Comparison of ENCODE assay signal across 1 cellular context in genomic region chr14:61761959-61762786, GRCh38.
TF ChIP-seq lines count a peak whose summit lies in the region.

A gene with protein sequence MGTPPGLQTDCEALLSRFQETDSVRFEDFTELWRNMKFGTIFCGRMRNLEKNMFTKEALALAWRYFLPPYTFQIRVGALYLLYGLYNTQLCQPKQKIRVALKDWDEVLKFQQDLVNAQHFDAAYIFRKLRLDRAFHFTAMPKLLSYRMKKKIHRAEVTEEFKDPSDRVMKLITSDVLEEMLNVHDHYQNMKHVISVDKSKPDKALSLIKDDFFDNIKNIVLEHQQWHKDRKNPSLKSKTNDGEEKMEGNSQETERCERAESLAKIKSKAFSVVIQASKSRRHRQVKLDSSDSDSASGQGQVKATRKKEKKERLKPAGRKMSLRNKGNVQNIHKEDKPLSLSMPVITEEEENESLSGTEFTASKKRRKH (plus strand): TSS chr14:61762420. CDS start chr14:61762461, 41 bp downstream.

TF ChIP-seq in HEK293, 187 proteins besides CTCF, POLR2A, EP300 and RAD21 (continued from another document):
- TF ChIP-seq, protein P1, sequence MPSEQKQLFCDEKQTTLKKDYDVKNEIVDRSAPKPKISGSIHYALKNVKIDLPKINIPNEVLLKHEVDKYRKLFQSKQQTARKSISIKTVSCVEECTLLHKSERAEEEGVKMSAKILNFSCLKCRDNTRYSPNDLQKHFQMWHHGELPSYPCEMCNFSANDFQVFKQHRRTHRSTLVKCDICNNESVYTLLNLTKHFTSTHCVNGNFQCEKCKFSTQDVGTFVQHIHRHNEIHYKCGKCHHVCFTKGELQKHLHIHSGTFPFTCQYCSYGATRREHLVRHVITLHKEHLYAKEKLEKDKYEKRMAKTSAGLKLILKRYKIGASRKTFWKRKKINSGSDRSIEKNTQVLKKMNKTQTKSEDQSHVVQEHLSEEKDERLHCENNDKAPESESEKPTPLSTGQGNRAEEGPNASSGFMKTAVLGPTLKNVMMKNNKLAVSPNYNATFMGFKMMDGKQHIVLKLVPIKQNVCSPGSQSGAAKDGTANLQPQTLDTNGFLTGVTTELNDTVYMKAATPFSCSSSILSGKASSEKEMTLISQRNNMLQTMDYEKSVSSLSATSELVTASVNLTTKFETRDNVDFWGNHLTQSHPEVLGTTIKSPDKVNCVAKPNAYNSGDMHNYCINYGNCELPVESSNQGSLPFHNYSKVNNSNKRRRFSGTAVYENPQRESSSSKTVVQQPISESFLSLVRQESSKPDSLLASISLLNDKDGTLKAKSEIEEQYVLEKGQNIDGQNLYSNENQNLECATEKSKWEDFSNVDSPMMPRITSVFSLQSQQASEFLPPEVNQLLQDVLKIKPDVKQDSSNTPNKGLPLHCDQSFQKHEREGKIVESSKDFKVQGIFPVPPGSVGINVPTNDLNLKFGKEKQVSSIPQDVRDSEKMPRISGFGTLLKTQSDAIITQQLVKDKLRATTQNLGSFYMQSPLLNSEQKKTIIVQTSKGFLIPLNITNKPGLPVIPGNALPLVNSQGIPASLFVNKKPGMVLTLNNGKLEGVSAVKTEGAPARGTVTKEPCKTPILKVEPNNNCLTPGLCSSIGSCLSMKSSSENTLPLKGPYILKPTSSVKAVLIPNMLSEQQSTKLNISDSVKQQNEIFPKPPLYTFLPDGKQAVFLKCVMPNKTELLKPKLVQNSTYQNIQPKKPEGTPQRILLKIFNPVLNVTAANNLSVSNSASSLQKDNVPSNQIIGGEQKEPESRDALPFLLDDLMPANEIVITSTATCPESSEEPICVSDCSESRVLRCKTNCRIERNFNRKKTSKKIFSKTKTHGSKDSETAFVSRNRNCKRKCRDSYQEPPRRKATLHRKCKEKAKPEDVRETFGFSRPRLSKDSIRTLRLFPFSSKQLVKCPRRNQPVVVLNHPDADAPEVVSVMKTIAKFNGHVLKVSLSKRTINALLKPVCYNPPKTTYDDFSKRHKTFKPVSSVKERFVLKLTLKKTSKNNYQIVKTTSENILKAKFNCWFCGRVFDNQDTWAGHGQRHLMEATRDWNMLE (tag by site-specific recombination; conservative IDR thresholded peaks at IDR 0.05; ENCODE audit: low read depth), result peak; percentile 39; the same call in 1 of the 2 replicates
- TF ChIP-seq ZNF571 (tag by site-specific recombination; IDR thresholded peaks at IDR 0.05), result no peak
- peak; percentile 44; the same call in 1 of the 2 replicates for TF ChIP-seq ZNF610 (tag by site-specific recombination; IDR thresholded peaks at IDR 0.05; ENCODE audit: borderline replicate concordance)
- TF ChIP-seq ZBTB1 (tag by site-specific recombination; IDR thresholded peaks at IDR 0.05), result peak; percentile 74; the same call in 1 of the 2 replicates
- peak; percentile 72 for TF ChIP-seq GLIS2 (tag by site-specific recombination; IDR thresholded peaks at IDR 0.05)
- peak; percentile 21; the same call in 1 of the 2 replicates for TF ChIP-seq PRDM1 (tag by site-specific recombination; IDR thresholded peaks at IDR 0.05)
- peak; percentile 32; the same call in 1 of the 2 replicates for TF ChIP-seq ZIC2 (tag by site-specific recombination; IDR thresholded peaks at IDR 0.05)
- TF ChIP-seq OVOL3 (tag by site-specific recombination; IDR thresholded peaks at IDR 0.05), result no peak
- peak; percentile 46; the same call in 1 of the 2 replicates for TF ChIP-seq KLF9 (tag by site-specific recombination; IDR thresholded peaks at IDR 0.05; ENCODE audit: low read depth)
- TF ChIP-seq ZNF350 (tag by site-specific recombination; IDR thresholded peaks at IDR 0.05), result no peak
- 0 out of 2 replicates have a peak, but pooled peaks have one; percentile 21 for TF ChIP-seq ZNF2 (tag by site-specific recombination; IDR thresholded peaks at IDR 0.05)
- TF ChIP-seq ZNF146 (tag by site-specific recombination; IDR thresholded peaks at IDR 0.05), result no peak
- TF ChIP-seq, protein P2, sequence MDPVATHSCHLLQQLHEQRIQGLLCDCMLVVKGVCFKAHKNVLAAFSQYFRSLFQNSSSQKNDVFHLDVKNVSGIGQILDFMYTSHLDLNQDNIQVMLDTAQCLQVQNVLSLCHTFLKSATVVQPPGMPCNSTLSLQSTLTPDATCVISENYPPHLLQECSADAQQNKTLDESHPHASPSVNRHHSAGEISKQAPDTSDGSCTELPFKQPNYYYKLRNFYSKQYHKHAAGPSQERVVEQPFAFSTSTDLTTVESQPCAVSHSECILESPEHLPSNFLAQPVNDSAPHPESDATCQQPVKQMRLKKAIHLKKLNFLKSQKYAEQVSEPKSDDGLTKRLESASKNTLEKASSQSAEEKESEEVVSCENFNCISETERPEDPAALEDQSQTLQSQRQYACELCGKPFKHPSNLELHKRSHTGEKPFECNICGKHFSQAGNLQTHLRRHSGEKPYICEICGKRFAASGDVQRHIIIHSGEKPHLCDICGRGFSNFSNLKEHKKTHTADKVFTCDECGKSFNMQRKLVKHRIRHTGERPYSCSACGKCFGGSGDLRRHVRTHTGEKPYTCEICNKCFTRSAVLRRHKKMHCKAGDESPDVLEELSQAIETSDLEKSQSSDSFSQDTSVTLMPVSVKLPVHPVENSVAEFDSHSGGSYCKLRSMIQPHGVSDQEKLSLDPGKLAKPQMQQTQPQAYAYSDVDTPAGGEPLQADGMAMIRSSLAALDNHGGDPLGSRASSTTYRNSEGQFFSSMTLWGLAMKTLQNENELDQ (tag by site-specific recombination; IDR thresholded peaks at IDR 0.05; ENCODE audit: low read depth), result no peak
- TF ChIP-seq SP3 (tag by site-specific recombination; IDR thresholded peaks at IDR 0.05), result peak; percentile 64
- TF ChIP-seq OSR2 (tag by site-specific recombination; IDR thresholded peaks at IDR 0.05), result no peak
- TF ChIP-seq ZNF529 (tag by site-specific recombination; IDR thresholded peaks at IDR 0.05; ENCODE audit: insufficient replicate concordance), result no peak
- TF ChIP-seq ZNF600 (tag by site-specific recombination; IDR thresholded peaks at IDR 0.05), result peak; percentile 42; the same call in 1 of the 2 replicates
- TF ChIP-seq, protein P3, sequence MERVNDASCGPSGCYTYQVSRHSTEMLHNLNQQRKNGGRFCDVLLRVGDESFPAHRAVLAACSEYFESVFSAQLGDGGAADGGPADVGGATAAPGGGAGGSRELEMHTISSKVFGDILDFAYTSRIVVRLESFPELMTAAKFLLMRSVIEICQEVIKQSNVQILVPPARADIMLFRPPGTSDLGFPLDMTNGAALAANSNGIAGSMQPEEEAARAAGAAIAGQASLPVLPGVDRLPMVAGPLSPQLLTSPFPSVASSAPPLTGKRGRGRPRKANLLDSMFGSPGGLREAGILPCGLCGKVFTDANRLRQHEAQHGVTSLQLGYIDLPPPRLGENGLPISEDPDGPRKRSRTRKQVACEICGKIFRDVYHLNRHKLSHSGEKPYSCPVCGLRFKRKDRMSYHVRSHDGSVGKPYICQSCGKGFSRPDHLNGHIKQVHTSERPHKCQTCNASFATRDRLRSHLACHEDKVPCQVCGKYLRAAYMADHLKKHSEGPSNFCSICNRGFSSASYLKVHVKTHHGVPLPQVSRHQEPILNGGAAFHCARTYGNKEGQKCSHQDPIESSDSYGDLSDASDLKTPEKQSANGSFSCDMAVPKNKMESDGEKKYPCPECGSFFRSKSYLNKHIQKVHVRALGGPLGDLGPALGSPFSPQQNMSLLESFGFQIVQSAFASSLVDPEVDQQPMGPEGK (tag by site-specific recombination; IDR thresholded peaks at IDR 0.05), result 0 out of 2 replicates have a peak, but pooled peaks have one; percentile 8
- peak; percentile 25; the same call in 1 of the 2 replicates for TF ChIP-seq SP7 (tag by site-specific recombination; IDR thresholded peaks at IDR 0.05)
- TF ChIP-seq ZNF596 (tag by site-specific recombination; IDR thresholded peaks at IDR 0.05), result no peak
- no peak for TF ChIP-seq ZSCAN16 (tag by site-specific recombination; IDR thresholded peaks at IDR 0.05)
- TF ChIP-seq GLIS1 (tag by site-specific recombination; IDR thresholded peaks at IDR 0.05), result peak; percentile 60
- peak; percentile 38; the same call in 1 of the 2 replicates for TF ChIP-seq KLF16 (tag by site-specific recombination; IDR thresholded peaks at IDR 0.05)
TF ChIP-seq in HEK293: peak in this region for 23.
